In genomic region chr2:74833418-74834233, GRCh38 we compare ENCODE assay signal across 8 cellular contexts. TPM values are rescaled to one million over a fixed set of nuclear protein-coding genes. Genes with fewer than 3 reads are reported as not detected.
DNase-seq lines count a peak whose midpoint lies in the region; ATAC-seq and TF ChIP-seq lines count a peak whose summit lies in the region.

TSS of gene HK2 (plus strand) at chr2:74834127. CDS start at chr2:74834581, 454 bp downstream.

- DNase-seq in DMS 273 (lab: John Stamatoyannopoulos, UW; ENCODE audit: unreplicated experiment) (peak; percentile 98), HUDEP-2 (lab: John Stamatoyannopoulos, UW; ENCODE audit: unreplicated experiment in 76 of 76) (peak in 69 of 76 experiments; percentile 18 to 85 (median 64)), RPMI7951 (ENCODE audit: low read depth) (peak; percentile 92), activated T-helper 1 cell treated with Interleukin-2 at 50 U/mL for 16 hours (ENCODE audit: low read depth) (peak; percentile 70), fibroblast of mammary gland (ENCODE audit: low read depth) (peak; percentile 78)
- DNase-seq in natural killer cell treated with Interleukin-12 subunit alpha and Interleukin-12 subunit beta and Interleukin-15 and Interleukin-18, amount 100 ng/mL, for 72 hours (ENCODE audit: low spot score), result peak; percentile 93

- peaks cover 26 to 43% of the 10 kb centered on the region in 2 donors for H3K27me3 Mint-ChIP-seq in natural killer cell treated with Interleukin-12 subunit alpha and Interleukin-12 subunit beta and Interleukin-15 and Interleukin-18, amount 100 ng/mL, for 72 hours
- H3K27me3 Mint-ChIP-seq in stimulated activated naive CD8-positive, alpha-beta T cell treated with anti-CD3 and anti-CD28 coated beads, Interleukin-15, Interleukin-2, amounts not matched to agents 100 ng/mL and 50 ng/mL, for 24 hours, result no peaks in the 10 kb centered on the region

- peak within 1 kb of the TSS; percentile 92 for H3K4me3 Mint-ChIP-seq in natural killer cell treated with Interleukin-12 subunit alpha and Interleukin-12 subunit beta and Interleukin-15 and Interleukin-18, amount 100 ng/mL, for 72 hours
- peak within 1 kb of the TSS; percentile 96 for H3K4me3 Mint-ChIP-seq in stimulated activated naive CD8-positive, alpha-beta T cell treated with anti-CD3 and anti-CD28 coated beads, Interleukin-15, Interleukin-2, amounts not matched to agents 100 ng/mL and 50 ng/mL, for 24 hours

- H3K36me3 Mint-ChIP-seq in natural killer cell treated with Interleukin-12 subunit alpha and Interleukin-12 subunit beta and Interleukin-15 and Interleukin-18, amount 100 ng/mL, for 72 hours, result peaks cover 7% of the 10 kb centered on the region
- H3K36me3 Mint-ChIP-seq in stimulated activated naive CD8-positive, alpha-beta T cell treated with anti-CD3 and anti-CD28 coated beads, Interleukin-15, Interleukin-2, amounts not matched to agents 100 ng/mL and 50 ng/mL, for 24 hours (ENCODE audit: low read depth), result peaks cover 31% of the 10 kb centered on the region

- H3K27ac Mint-ChIP-seq in natural killer cell treated with Interleukin-12 subunit alpha and Interleukin-12 subunit beta and Interleukin-15 and Interleukin-18, amount 100 ng/mL, for 72 hours, result peak within 1 kb of the TSS; percentile 63 to 86
- H3K27ac Mint-ChIP-seq in stimulated activated naive CD8-positive, alpha-beta T cell treated with anti-CD3 and anti-CD28 coated beads, Interleukin-15, Interleukin-2, amounts not matched to agents 100 ng/mL and 50 ng/mL, for 24 hours, result peak within 1 kb of the TSS; percentile 97

- TF ChIP-seq CTCF in fibroblast of mammary gland (conservative IDR thresholded peaks at IDR 0.05; ENCODE audit: control insufficient read depth, insufficient read depth, low read depth, low read length), result no peak

- H3K4me1 Mint-ChIP-seq in natural killer cell treated with Interleukin-12 subunit alpha and Interleukin-12 subunit beta and Interleukin-15 and Interleukin-18, amount 100 ng/mL, for 72 hours (ENCODE audit: low read depth in 2 of 2), result peaks cover 36 to 39% of the 10 kb centered on the region in 2 donors
- H3K4me1 Mint-ChIP-seq in stimulated activated naive CD8-positive, alpha-beta T cell treated with anti-CD3 and anti-CD28 coated beads, Interleukin-15, Interleukin-2, amounts not matched to agents 100 ng/mL and 50 ng/mL, for 24 hours (ENCODE audit: low read depth), result peaks cover 51% of the 10 kb centered on the region

- peak within 1 kb of the TSS; percentile 66 for H3K4me3 ChIP-seq in fibroblast of mammary gland (ENCODE audit: control insufficient read depth, low read depth, low read length)

- ATAC-seq in GM21367 (IDR thresholded peaks at IDR 0.05; ENCODE audit: unreplicated experiment), result peak; percentile 79
- peak; percentile 94 to 97 for ATAC-seq in natural killer cell treated with Interleukin-12 subunit alpha and Interleukin-12 subunit beta and Interleukin-15 and Interleukin-18, amount 100 ng/mL, for 72 hours

- H3K9me3 Mint-ChIP-seq in natural killer cell treated with Interleukin-12 subunit alpha and Interleukin-12 subunit beta and Interleukin-15 and Interleukin-18, amount 100 ng/mL, for 72 hours, result no peaks in the 10 kb centered on the region
- H3K9me3 Mint-ChIP-seq in stimulated activated naive CD8-positive, alpha-beta T cell treated with anti-CD3 and anti-CD28 coated beads, Interleukin-15, Interleukin-2, amounts not matched to agents 100 ng/mL and 50 ng/mL, for 24 hours, result no peaks in the 10 kb centered on the region

RNA-seq across cellular contexts. Expression of gene HK2, which starts in this region (rescaled TPM):
- total RNA-seq in RPMI7951 (2014; rRNA removed; shearing (Covaris generic)), result 13.0 and 16.5 TPM in 2 replicates
- 10 to 100 TPM; 71.3 to 78.1 TPM for total RNA-seq in natural killer cell treated with Interleukin-12 subunit alpha and Interleukin-12 subunit beta and Interleukin-15 and Interleukin-18, amount 100 ng/mL, for 72 hours

Comparison
In these comparisons a context has a peak if more than half of its experiments do, and no peak if none do; other contexts are left out.
1. Peak in every context shown above with its lines: DNase-seq, ATAC-seq and H3K4me3 ChIP-seq.